In the genomic region with DNA sequence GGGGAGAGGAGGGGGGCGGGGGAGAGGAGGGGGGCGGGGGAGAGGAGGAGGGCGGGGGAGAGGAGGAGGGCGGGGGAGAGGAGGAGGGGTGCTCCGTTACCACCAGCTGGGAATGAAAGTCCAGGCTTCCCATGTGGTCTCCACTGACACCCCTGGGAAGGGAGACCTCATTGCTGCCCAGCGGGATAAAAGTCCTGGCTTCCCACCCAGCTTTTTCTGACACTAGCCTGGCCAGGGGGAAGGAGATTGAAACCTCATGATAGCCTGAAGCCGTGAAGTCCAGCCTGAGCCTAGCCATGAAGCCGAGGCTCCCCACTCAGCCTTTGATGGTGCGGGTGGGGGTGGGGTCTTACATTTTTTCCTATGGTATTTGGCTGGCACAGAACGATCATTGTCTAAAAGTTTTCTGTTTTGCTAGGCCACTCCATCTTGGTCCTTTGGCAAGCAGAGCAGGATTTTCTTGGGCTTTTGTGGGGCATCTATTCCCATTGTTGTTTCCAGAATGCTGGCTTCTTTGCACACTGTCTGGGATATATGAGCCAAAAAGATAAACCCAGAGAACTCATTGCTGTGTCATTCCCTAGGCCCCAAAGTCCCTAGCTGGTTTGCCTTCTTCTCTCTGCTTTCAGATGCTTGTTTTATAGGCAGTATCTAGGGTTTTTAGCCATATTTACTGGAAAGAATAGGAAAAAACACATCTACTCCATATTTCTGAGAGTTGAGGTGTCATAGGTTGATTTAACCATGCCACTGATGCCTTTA, we compare ENCODE assay signal across 1 cellular context.
TF ChIP-seq lines count a peak whose summit lies in the region.

No MANE protein-coding gene starts in this region.

TF ChIP-seq in GM23338, 12 proteins besides CTCF, POLR2A, EP300 and RAD21 (continued from another document):
- TF ChIP-seq, protein P1, sequence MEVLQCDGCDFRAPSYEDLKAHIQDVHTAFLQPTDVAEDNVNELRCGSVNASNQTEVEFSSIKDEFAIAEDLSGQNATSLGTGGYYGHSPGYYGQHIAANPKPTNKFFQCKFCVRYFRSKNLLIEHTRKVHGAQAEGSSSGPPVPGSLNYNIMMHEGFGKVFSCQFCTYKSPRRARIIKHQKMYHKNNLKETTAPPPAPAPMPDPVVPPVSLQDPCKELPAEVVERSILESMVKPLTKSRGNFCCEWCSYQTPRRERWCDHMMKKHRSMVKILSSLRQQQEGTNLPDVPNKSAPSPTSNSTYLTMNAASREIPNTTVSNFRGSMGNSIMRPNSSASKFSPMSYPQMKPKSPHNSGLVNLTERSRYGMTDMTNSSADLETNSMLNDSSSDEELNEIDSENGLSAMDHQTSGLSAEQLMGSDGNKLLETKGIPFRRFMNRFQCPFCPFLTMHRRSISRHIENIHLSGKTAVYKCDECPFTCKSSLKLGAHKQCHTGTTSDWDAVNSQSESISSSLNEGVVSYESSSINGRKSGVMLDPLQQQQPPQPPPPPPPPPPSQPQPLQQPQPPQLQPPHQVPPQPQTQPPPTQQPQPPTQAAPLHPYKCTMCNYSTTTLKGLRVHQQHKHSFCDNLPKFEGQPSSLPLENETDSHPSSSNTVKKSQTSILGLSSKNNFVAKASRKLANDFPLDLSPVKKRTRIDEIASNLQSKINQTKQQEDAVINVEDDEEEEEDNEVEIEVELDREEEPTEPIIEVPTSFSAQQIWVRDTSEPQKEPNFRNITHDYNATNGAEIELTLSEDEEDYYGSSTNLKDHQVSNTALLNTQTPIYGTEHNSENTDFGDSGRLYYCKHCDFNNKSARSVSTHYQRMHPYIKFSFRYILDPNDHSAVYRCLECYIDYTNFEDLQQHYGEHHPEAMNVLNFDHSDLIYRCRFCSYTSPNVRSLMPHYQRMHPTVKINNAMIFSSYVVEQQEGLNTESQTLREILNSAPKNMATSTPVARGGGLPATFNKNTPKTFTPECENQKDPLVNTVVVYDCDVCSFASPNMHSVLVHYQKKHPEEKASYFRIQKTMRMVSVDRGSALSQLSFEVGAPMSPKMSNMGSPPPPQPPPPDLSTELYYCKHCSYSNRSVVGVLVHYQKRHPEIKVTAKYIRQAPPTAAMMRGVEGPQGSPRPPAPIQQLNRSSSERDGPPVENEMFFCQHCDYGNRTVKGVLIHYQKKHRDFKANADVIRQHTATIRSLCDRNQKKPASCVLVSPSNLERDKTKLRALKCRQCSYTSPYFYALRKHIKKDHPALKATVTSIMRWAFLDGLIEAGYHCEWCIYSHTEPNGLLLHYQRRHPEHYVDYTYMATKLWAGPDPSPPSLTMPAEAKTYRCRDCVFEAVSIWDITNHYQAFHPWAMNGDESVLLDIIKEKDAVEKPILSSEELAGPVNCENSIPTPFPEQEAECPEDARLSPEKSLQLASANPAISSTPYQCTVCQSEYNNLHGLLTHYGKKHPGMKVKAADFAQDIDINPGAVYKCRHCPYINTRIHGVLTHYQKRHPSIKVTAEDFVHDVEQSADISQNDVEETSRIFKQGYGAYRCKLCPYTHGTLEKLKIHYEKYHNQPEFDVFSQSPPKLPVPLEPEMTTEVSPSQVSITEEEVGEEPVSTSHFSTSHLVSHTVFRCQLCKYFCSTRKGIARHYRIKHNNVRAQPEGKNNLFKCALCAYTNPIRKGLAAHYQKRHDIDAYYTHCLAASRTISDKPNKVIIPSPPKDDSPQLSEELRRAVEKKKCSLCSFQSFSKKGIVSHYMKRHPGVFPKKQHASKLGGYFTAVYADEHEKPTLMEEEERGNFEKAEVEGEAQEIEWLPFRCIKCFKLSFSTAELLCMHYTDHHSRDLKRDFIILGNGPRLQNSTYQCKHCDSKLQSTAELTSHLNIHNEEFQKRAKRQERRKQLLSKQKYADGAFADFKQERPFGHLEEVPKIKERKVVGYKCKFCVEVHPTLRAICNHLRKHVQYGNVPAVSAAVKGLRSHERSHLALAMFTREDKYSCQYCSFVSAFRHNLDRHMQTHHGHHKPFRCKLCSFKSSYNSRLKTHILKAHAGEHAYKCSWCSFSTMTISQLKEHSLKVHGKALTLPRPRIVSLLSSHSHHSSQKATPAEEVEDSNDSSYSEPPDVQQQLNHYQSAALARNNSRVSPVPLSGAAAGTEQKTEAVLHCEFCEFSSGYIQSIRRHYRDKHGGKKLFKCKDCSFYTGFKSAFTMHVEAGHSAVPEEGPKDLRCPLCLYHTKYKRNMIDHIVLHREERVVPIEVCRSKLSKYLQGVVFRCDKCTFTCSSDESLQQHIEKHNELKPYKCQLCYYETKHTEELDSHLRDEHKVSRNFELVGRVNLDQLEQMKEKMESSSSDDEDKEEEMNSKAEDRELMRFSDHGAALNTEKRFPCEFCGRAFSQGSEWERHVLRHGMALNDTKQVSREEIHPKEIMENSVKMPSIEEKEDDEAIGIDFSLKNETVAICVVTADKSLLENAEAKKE (CRISPR knock-in tag; IDR thresholded peaks at IDR 0.05): no peak
- TF ChIP-seq NANOG (IDR thresholded peaks at IDR 0.05; ENCODE audit: borderline replicate concordance): no peak
- TF ChIP-seq, protein P2, sequence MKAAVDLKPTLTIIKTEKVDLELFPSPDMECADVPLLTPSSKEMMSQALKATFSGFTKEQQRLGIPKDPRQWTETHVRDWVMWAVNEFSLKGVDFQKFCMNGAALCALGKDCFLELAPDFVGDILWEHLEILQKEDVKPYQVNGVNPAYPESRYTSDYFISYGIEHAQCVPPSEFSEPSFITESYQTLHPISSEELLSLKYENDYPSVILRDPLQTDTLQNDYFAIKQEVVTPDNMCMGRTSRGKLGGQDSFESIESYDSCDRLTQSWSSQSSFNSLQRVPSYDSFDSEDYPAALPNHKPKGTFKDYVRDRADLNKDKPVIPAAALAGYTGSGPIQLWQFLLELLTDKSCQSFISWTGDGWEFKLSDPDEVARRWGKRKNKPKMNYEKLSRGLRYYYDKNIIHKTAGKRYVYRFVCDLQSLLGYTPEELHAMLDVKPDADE (IDR thresholded peaks at IDR 0.05): no peak
TF ChIP-seq in GM23338: peak in this region for 0.
